In the genomic region with DNA sequence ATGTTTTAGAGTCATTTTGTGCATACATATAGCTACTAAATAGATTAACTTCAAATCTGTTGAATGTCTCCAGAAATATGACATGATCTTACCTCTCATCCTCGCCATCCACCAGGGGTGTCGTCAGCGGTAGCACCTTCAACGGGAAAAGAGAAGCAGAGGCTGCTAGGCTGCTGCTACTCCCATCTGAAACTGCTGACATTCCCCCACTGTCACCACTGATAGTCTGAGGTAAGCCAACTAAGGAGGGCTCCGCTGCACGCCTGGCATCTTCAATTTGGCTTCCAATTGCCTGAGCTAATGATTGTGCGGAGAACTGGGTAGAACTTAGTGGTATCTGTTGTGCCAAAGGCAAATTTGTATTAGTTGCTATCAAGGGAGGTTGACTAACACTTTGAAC, we compare ENCODE assay signal across 1 cellular context.
TF ChIP-seq lines count a peak whose summit lies in the region.

No MANE protein-coding gene starts in this region.

TF ChIP-seq in GM23338, 12 proteins besides CTCF, POLR2A, EP300 and RAD21 (continued from another document):
- TF ChIP-seq ZNF462 (CRISPR knock-in tag; IDR thresholded peaks at IDR 0.05): no peak
- no peak for TF ChIP-seq JUNB (IDR thresholded peaks at IDR 0.05; ENCODE audit: unreplicated experiment)
- no peak for TF ChIP-seq EZH2phosphoT487 (IDR thresholded peaks at IDR 0.05; ENCODE audit: unreplicated experiment)
